ENCODE assay signal across 19 cellular contexts in the genomic region with DNA sequence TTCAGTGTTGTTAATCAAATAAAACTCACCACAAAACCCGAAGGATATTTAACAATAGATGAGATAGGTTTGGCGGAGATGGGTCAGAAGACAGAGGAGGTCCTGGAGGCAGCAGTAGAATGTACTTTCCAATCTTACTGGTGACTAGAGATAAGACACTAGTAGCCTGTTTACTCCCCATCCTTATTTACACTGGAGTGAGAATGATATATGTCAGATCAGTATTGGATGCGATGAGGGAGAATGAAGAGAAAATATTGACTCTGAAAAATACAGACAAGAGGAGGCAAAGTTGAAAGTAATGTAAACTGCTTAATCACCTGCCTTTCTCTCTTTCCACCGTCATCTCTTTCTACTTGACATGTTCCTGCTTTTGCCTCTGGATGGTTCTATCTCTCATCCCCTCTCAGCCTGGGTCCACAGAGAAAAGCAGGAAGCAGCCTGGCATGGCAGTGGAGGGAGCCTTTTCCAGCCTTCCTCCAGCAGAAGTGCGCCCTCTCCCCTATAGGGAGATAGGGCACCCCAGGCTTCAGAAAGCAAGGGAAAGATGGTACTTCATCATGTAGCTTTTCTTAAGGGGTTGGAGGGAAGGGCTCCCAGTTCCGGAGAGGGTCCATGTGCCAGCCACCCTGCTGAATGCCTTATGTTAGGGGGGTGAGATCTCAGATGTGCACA. TPM values are rescaled to one million over a fixed set of nuclear protein-coding genes. Genes with fewer than 3 reads are reported as not detected.
DNase-seq lines count a peak whose midpoint lies in the region; ATAC-seq and TF ChIP-seq lines count a peak whose summit lies in the region.
"Had no signal": no experiment of that assay in that cellular context is flagged by ENCODE, and none has a peak within 500 bp of the region (broad histone marks: within the 10 kb centered on the region; RNA-seq: fewer than 3 reads in every experiment).

No MANE protein-coding gene starts in this region.

- H2AFZ ChIP-seq in hepatocyte (no peak overlapping the region), neuronal stem cell (ENCODE audit: low read length) (no peak overlapping the region), PC-9 (no peak overlapping the region)

- no peak overlapping the region for H3K18ac ChIP-seq in neuronal stem cell (ENCODE audit: low read length)

- H3K4ac ChIP-seq in neuronal stem cell (ENCODE audit: low read length) = no peak overlapping the region

- peak overlapping the region; percentile 55 for H2BK5ac ChIP-seq in neuronal stem cell (ENCODE audit: low read length)

- 84% methylated on average over 6 of the region's 6 CpGs for WGBS in hepatocyte (ENCODE audit: low lambda C conversion rate, missing lambda C conversion rate)
- WGBS in neuronal stem cell (ENCODE audit: extremely low coverage in 2 of 2, insufficient read length in 2 of 2, insufficient replicate concordance in 1 of 2), 2 donors = no CpG with 5 or more reads among the region's 6 CpGs
- WGBS in aorta, 2 donors = 65 to 67% methylated on average over 6 of the region's 6 CpGs

- H2BK12ac ChIP-seq in neuronal stem cell (ENCODE audit: low read length) = no peak overlapping the region

- TF ChIP-seq CTCF in cardiac muscle cell (IDR thresholded peaks at IDR 0.05; ENCODE audit: low read depth, low read length) (no peak), hepatocyte (IDR thresholded peaks at IDR 0.05; ENCODE audit: poor library complexity) (no peak), PC-9 (conservative IDR thresholded peaks at IDR 0.05) (no peak)

- H3K23ac ChIP-seq in neuronal stem cell (ENCODE audit: low read depth, low read length, poor library complexity) = no peak overlapping the region

- H3K27ac ChIP-seq in cardiac muscle cell (peak overlapping the region; percentile 38), hepatocyte (peak overlapping the region; percentile 9), neuronal stem cell (replicated peaks; ENCODE audit: low read length) (no peak overlapping the region), aorta (ENCODE audit: low read depth in 1 of 2, low read length in 2 of 2) (peak overlapping the region; percentile 67 to 76), PC-9 (no peak overlapping the region)
- H3K27ac ChIP-seq: A549, KMS-11, Peyer's patch had no signal

- no peak overlapping the region for H3K14ac ChIP-seq in neuronal stem cell (ENCODE audit: low read length)

- no peak overlapping the region for H3K4me2 ChIP-seq in hepatocyte
- H3K4me2 ChIP-seq in neuronal stem cell (ENCODE audit: insufficient read depth, low read length, poor library complexity, severe bottlenecking) = no peak overlapping the region
- no peak overlapping the region for H3K4me2 ChIP-seq in PC-9
- H3K4me2 ChIP-seq: A549, KMS-11 had no signal

- intact Hi-C loops in Right ventricle myocardium inferior (cut with DNase I) = no loop called here
- intact Hi-C loops in aorta (cut with DNase I) = no loop called here
- intact Hi-C loops in PC-9 (cut with micrococcal nuclease; ENCODE audit: unreplicated experiment) = no loop called here

- H3K36me3 ChIP-seq in cardiac muscle cell (no peaks in the 10 kb centered on the region), hepatocyte (replicated peaks; ENCODE audit: insufficient read depth, low read depth) (no peaks in the 10 kb centered on the region), neuronal stem cell (replicated peaks in 1 of 2; ENCODE audit: control insufficient read depth in 2 of 2, insufficient read depth in 2 of 2, low read length in 2 of 2) (no peaks in the 10 kb centered on the region), aorta (ENCODE audit: control insufficient read depth in 1 of 2, insufficient read depth in 2 of 2, low read length in 1 of 2) (peaks cover 0 to 1% of the 10 kb centered on the region in 2 donors), PC-9 (ENCODE audit: low read depth) (no peaks in the 10 kb centered on the region)
- H3K36me3 ChIP-seq: Peyer's patch had no signal

- no peak for DNase-seq in cardiac muscle cell (ENCODE audit: low read depth in 1 of 2, low spot score in 1 of 2)
- DNase-seq in Right ventricle myocardium inferior (ENCODE audit: missing footprints) = no peak
- DNase-seq in hepatocyte (ENCODE audit: low spot score) = no peak
- DNase-seq in neuronal stem cell (ENCODE audit: low spot score) = no peak
- DNase-seq in aorta = no peak
- no peak for DNase-seq in PC-9
- DNase-seq in activated T-cell treated with anti-CD3 and anti-CD28 coated beads, Interleukin-2, amount 50 U/mL, for 1 hour = no peak
- DNase-seq: CD4-positive, alpha-beta T cell; DMS153; EL; NCI-H1417 treated with DMSO at 0.1 percent for 48 hours; NCI-H1930; NCI-H345; NCI-H526 treated with DMSO at 0.1 percent for 48 hours; Peyer's patch had no signal

- H2BK15ac ChIP-seq in neuronal stem cell (ENCODE audit: low read length) = no peak overlapping the region

- no peak overlapping the region for H4K91ac ChIP-seq in neuronal stem cell (ENCODE audit: low read depth, low read length, poor library complexity)

- no peak overlapping the region for H4K8ac ChIP-seq in neuronal stem cell (ENCODE audit: low read depth, low read length)

- H3K4me1 ChIP-seq in cardiac muscle cell (ENCODE audit: low read depth) = peaks cover 77% of the 10 kb centered on the region
- peaks cover 43% of the 10 kb centered on the region for H3K4me1 ChIP-seq in hepatocyte (ENCODE audit: insufficient read depth)
- peaks cover 0 to 5% of the 10 kb centered on the region in 2 donors for H3K4me1 ChIP-seq in neuronal stem cell (ENCODE audit: control insufficient read depth in 2 of 2, insufficient read depth in 1 of 2, low read depth in 1 of 2, low read length in 2 of 2)
- peaks cover 27 to 39% of the 10 kb centered on the region in 2 donors for H3K4me1 ChIP-seq in aorta (ENCODE audit: control insufficient read depth in 1 of 2, insufficient read depth in 2 of 2, low read length in 2 of 2)
- peaks cover 35% of the 10 kb centered on the region for H3K4me1 ChIP-seq in PC-9 (replicated peaks; ENCODE audit: insufficient read depth)

- H3K4me3 ChIP-seq in cardiac muscle cell (no peak overlapping the region), hepatocyte (no peak overlapping the region), neuronal stem cell (ENCODE audit: low read length in 2 of 2) (no peak overlapping the region), aorta (ENCODE audit: low read length in 2 of 2) (peak overlapping the region in 1 of 2 donors; percentile 21), PC-9 (no peak overlapping the region)
- H3K4me3 ChIP-seq: A549, GM12878, Peyer's patch had no signal

- ATAC-seq in Right ventricle myocardium inferior (no peak), aorta (ENCODE audit: low FRiP score) (no peak), HG03342 (IDR thresholded peaks at IDR 0.05; ENCODE audit: unreplicated experiment) (no peak)
- ATAC-seq: A549, GM12878 had no signal

- no peak overlapping the region for H2AK5ac ChIP-seq in neuronal stem cell (ENCODE audit: low read depth, low read length)

- CTCF ChIA-PET in PC-9 (lab: Charles Lee) = interaction anchor here (0.6 kb wide), 1 partner anchor 138 kb away, joined by 3 read pairs; no protein-coding TSS in a partner anchor

- H3K9me2 ChIP-seq in hepatocyte (replicated peaks; ENCODE audit: insufficient read depth) = no peaks in the 10 kb centered on the region
- no peaks in the 10 kb centered on the region; the same call in 1 of the 2 replicates for H3K9me2 ChIP-seq in PC-9 (ENCODE audit: insufficient read depth)

- H3K27me3 ChIP-seq in cardiac muscle cell = no peaks in the 10 kb centered on the region
- H3K27me3 ChIP-seq in hepatocyte = no peaks in the 10 kb centered on the region
- H3K27me3 ChIP-seq in neuronal stem cell (ENCODE audit: control insufficient read depth in 3 of 3, insufficient read depth in 3 of 3, low read depth in 1 of 3, low read length in 3 of 3) = no peaks in the 10 kb centered on the region
- peaks cover 0 to 2% of the 10 kb centered on the region in 2 donors for H3K27me3 ChIP-seq in aorta (ENCODE audit: control insufficient read depth in 1 of 2, insufficient read depth in 2 of 2, low read length in 1 of 2)
- no peaks in the 10 kb centered on the region for H3K27me3 ChIP-seq in PC-9 (ENCODE audit: insufficient read depth, low read depth)
- H3K27me3 ChIP-seq: Peyer's patch had no signal

- BruUV-seq in PC-9 (replicated peaks; lab: Mats Ljungman, UMichigan) = no TSS peak

- H4K20me1 ChIP-seq in hepatocyte (ENCODE audit: insufficient read depth, poor library complexity, severe bottlenecking) = no peaks in the 10 kb centered on the region
- no peaks in the 10 kb centered on the region for H4K20me1 ChIP-seq in PC-9 (ENCODE audit: insufficient read depth)

- no peak overlapping the region for H2BK120ac ChIP-seq in neuronal stem cell (ENCODE audit: low read depth, low read length)

- H3K79me2 ChIP-seq in hepatocyte (peaks cover 5% of the 10 kb centered on the region), PC-9 (ENCODE audit: low read depth) (peaks cover 22% of the 10 kb centered on the region; the same call in 1 of the 2 replicates)

- no peaks in the 10 kb centered on the region for H3K9me3 ChIP-seq in cardiac muscle cell (ENCODE audit: low read depth)
- H3K9me3 ChIP-seq in hepatocyte (ENCODE audit: low read depth) = no peaks in the 10 kb centered on the region
- H3K9me3 ChIP-seq in neuronal stem cell (replicated peaks in 1 of 2; ENCODE audit: control insufficient read depth in 2 of 2, insufficient read depth in 1 of 2, low read depth in 1 of 2, low read length in 2 of 2) = no peaks in the 10 kb centered on the region
- no peaks in the 10 kb centered on the region for H3K9me3 ChIP-seq in aorta (ENCODE audit: control insufficient read depth, low read length)
- H3K9me3 ChIP-seq in PC-9 (ENCODE audit: insufficient read depth, low read depth) = peaks cover 3% of the 10 kb centered on the region; the same call in 1 of the 2 replicates
- H3K9me3 ChIP-seq: A549, Peyer's patch had no signal

- POLR2A ChIA-PET in PC-9 (lab: Charles Lee; ENCODE audit: unreplicated experiment) = no interaction called here

- H3F3A ChIP-seq in PC-9 (ENCODE audit: insufficient read depth, low read depth) = peaks cover 27% of the 10 kb centered on the region

- H3K9ac ChIP-seq in neuronal stem cell (ENCODE audit: low read depth, low read length, poor library complexity) = no peak overlapping the region
- H3K9ac ChIP-seq: KMS-11 had no signal

- peaks cover 3% of the 10 kb centered on the region for H3K79me1 ChIP-seq in neuronal stem cell (ENCODE audit: low read depth, low read length)

RNA-seq across cellular contexts. Expression of gene PALM2AKAP2, which starts 11.1 kb away (rescaled TPM):
- 94.7 and 121 TPM in 2 replicates for total RNA-seq in cardiac muscle cell
- polyA plus RNA-seq in cardiac muscle cell = 55.1 and 71.7 TPM in 2 replicates
- 90.1 TPM for total RNA-seq in Right ventricle myocardium inferior
- total RNA-seq in hepatocyte = 7.0 and 7.8 TPM in 2 replicates
- polyA plus RNA-seq in hepatocyte = 2.7 and 3.7 TPM in 2 replicates
- 5.6 TPM for polyA plus RNA-seq in neuronal stem cell (2013, experiment 1 of 2)
- 5.1 TPM for polyA plus RNA-seq in neuronal stem cell (2013, experiment 2 of 2)
- total RNA-seq in aorta = 100 to 1,000 TPM in 1 of 2 donors, 10 to 100 TPM in 1; 58.1 to 155 TPM
- polyA plus RNA-seq in aorta = 1 to 10 TPM; 4.5 to 5.6 TPM
- 2.1 and 3.1 TPM in 2 replicates for total RNA-seq in PC-9 (2021)
- total RNA-seq: CD4-positive, alpha-beta T cell; GM12878 had no signal

Comparison
In these comparisons a context has a peak if more than half of its experiments do, and no peak if none do; other contexts are left out.
1. H3K27ac ChIP-seq: peak in cardiac muscle cell (single experiment), hepatocyte (single experiment) and aorta (2 of 2); none in neuronal stem cell (single experiment) and PC-9 (single experiment).